32 cellular contexts compared by ENCODE assay signal in the genomic region with DNA sequence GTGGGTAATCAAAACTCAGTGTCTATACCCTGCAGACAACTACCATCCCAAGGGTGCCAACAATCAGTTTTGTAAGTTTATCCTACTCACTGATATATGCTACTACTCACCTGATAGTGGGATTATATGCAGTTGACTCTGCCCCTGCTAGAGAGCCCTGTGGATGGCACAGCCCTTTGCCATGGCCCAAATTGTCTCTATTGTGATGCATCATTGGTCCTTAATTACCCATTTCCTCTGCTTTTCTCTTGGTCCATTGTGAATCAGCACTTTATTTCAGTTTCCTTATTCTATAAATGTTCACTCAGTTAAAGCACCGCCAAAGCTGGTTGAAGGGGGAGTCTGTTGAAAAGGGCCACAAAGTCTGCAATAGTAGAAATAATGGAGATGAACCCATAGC. TPM values are rescaled to one million over a fixed set of nuclear protein-coding genes. Genes with fewer than 3 reads are reported as not detected.
"Had no signal": no experiment of that assay in that cellular context is flagged by ENCODE, and none has a peak within 500 bp of the region (broad histone marks: within the 10 kb centered on the region; RNA-seq: fewer than 3 reads in every experiment).

No MANE protein-coding gene starts in this region.

- H3K4me3 Mint-ChIP-seq: activated naive CD4-positive, alpha-beta T cell treated with anti-CD3 and anti-CD28 coated beads for 36 hours; activated naive CD8-positive, alpha-beta T cell treated with anti-CD3 and anti-CD28 coated beads, Interleukin-2, amount 10 ng/mL, durations not matched to agents 7 days and 5 days; activated T-cell treated with anti-CD3 and anti-CD28 coated beads, Interleukin-2, amount 50 U/mL, for 4 hours; central memory CD8-positive, alpha-beta T cell; effector memory CD8-positive, alpha-beta T cell; immature natural killer cell; naive thymus-derived CD4-positive, alpha-beta T cell; neural crest cell; stimulated activated effector memory CD8-positive, alpha-beta T cell treated with anti-CD3 and anti-CD28 coated beads, Interleukin-12 subunit alpha, Interleukin-12 subunit beta, amount 100 ng/mL, for 72 hours; stimulated activated naive CD8-positive, alpha-beta T cell treated with anti-CD3 and anti-CD28 coated beads, Interleukin-15, amount 100 ng/mL, for 72 hours had no signal

- H3K9me3 Mint-ChIP-seq: activated naive CD4-positive, alpha-beta T cell treated with anti-CD3 and anti-CD28 coated beads for 36 hours; activated T-cell treated with anti-CD3 and anti-CD28 coated beads, Interleukin-2, amount 50 U/mL, for 4 hours; activated T-helper 2 cell treated with anti-CD3 and anti-CD28 coated beads, Interferon-gamma antibody, Interleukin-2, Interleukin-4, amounts not matched to agents 10 μg/mL and 5 μg/mL and 100 μg/mL, durations not matched to agents 14 hours and 24 hours and 36 hours; central memory CD8-positive, alpha-beta T cell; effector memory CD8-positive, alpha-beta T cell; immature natural killer cell; naive thymus-derived CD4-positive, alpha-beta T cell; stimulated activated effector memory CD8-positive, alpha-beta T cell treated with anti-CD3 and anti-CD28 coated beads, Interleukin-12 subunit alpha, Interleukin-12 subunit beta, amount 100 ng/mL, for 72 hours; stimulated activated naive CD8-positive, alpha-beta T cell treated with anti-CD3 and anti-CD28 coated beads, Interleukin-15, amount 100 ng/mL, for 72 hours had no signal

- H3K4me1 ChIP-seq: breast epithelium, colonic mucosa, gastrocnemius medialis, lower lobe of right lung, right lobe of liver, tibial artery had no signal

- DNase-seq: activated CD4-positive, alpha-beta T cell treated with anti-CD3 and anti-CD28 coated beads for 4 hours; activated CD4-positive, alpha-beta T cell treated with anti-CD3 and anti-CD28 coated beads, Interleukin-2, amount 50 U/mL, for 48 hours; activated CD4-positive, CD25-positive, alpha-beta regulatory T cell; activated CD8-positive, alpha-beta memory T cell treated with anti-CD3 and anti-CD28 coated beads, Interleukin-2, amount 50 U/mL, for 48 hours; activated naive CD4-positive, alpha-beta T cell treated with anti-CD3 and anti-CD28 coated beads for 36 hours; activated naive CD8-positive, alpha-beta T cell treated with anti-CD3 and anti-CD28 coated beads, Interleukin-2, amount 10 ng/mL, durations not matched to agents 7 days and 5 days; activated T-cell treated with anti-CD3 and anti-CD28 coated beads, Interleukin-2, amount 50 U/mL, for 4 hours; amniotic stem cell; colonic mucosa; dorsolateral prefrontal cortex; effector memory CD8-positive, alpha-beta T cell; esophagus squamous epithelium; gastrocnemius medialis; hippocampal formation; immature natural killer cell; lower lobe of right lung; naive thymus-derived CD4-positive, alpha-beta T cell; occipital lobe; right lobe of liver; stimulated activated CD4-positive, alpha-beta T cell treated with anti-CD3 and anti-CD28 coated beads, Interleukin-1b, Interleukin-23, amount 100 ng/mL, for 48 hours; stimulated activated naive CD8-positive, alpha-beta T cell treated with anti-CD3 and anti-CD28 coated beads, Interleukin-15, amount 100 ng/mL, for 72 hours; T-helper 9 cell; tibial artery had no signal

- H3K27me3 Mint-ChIP-seq: central memory CD8-positive, alpha-beta T cell; stimulated activated naive CD8-positive, alpha-beta T cell treated with anti-CD3 and anti-CD28 coated beads, Interleukin-15, amount 100 ng/mL, for 72 hours had no signal

- H3K4me1 Mint-ChIP-seq: neural crest cell had no signal

- H3K27me3 ChIP-seq: breast epithelium, colonic mucosa, dorsolateral prefrontal cortex, esophagus squamous epithelium, right lobe of liver, tibial artery had no signal

- H3K27ac ChIP-seq: breast epithelium, colonic mucosa, esophagus squamous epithelium, gastrocnemius medialis, lower lobe of right lung, right lobe of liver, skin epidermis, tibial artery had no signal

- H3K36me3 Mint-ChIP-seq: activated naive CD8-positive, alpha-beta T cell treated with anti-CD3 and anti-CD28 coated beads, Interleukin-2, amount 10 ng/mL, durations not matched to agents 7 days and 5 days; immature natural killer cell; stimulated activated effector memory CD8-positive, alpha-beta T cell treated with anti-CD3 and anti-CD28 coated beads, Interleukin-12 subunit alpha, Interleukin-12 subunit beta, amount 100 ng/mL, for 72 hours had no signal

- H3K36me3 ChIP-seq: breast epithelium, colonic mucosa, esophagus squamous epithelium, gastrocnemius medialis, lower lobe of right lung, right lobe of liver, tibial artery had no signal

- H3K27ac Mint-ChIP-seq: activated naive CD4-positive, alpha-beta T cell treated with anti-CD3 and anti-CD28 coated beads for 36 hours; activated naive CD8-positive, alpha-beta T cell treated with anti-CD3 and anti-CD28 coated beads, Interleukin-2, amount 10 ng/mL, durations not matched to agents 7 days and 5 days; activated T-helper 2 cell treated with anti-CD3 and anti-CD28 coated beads, Interferon-gamma antibody, Interleukin-2, Interleukin-4, amounts not matched to agents 10 μg/mL and 5 μg/mL and 100 μg/mL, durations not matched to agents 14 hours and 24 hours and 36 hours; effector memory CD8-positive, alpha-beta T cell; immature natural killer cell; stimulated activated effector memory CD8-positive, alpha-beta T cell treated with anti-CD3 and anti-CD28 coated beads, Interleukin-12 subunit alpha, Interleukin-12 subunit beta, amount 100 ng/mL, for 72 hours; stimulated activated naive CD8-positive, alpha-beta T cell treated with anti-CD3 and anti-CD28 coated beads, Interleukin-15, amount 100 ng/mL, for 72 hours had no signal

- ATAC-seq: activated T-cell treated with anti-CD3 and anti-CD28 coated beads, Interleukin-2, amount 50 U/mL, for 4 hours; effector memory CD8-positive, alpha-beta T cell; gastrocnemius medialis; left lobe of liver; lower lobe of right lung; naive thymus-derived CD4-positive, alpha-beta T cell; right lobe of liver; stimulated activated effector memory CD8-positive, alpha-beta T cell treated with anti-CD3 and anti-CD28 coated beads, Interleukin-12 subunit alpha, Interleukin-12 subunit beta, amount 100 ng/mL, for 72 hours; stimulated activated naive CD8-positive, alpha-beta T cell treated with anti-CD3 and anti-CD28 coated beads, Interleukin-15, amount 100 ng/mL, for 72 hours had no signal

- H3K9me3 ChIP-seq: breast epithelium, colonic mucosa, esophagus squamous epithelium, gastrocnemius medialis, lower lobe of right lung, right lobe of liver, tibial artery had no signal

- H3K4me3 ChIP-seq: breast epithelium, colonic mucosa, dorsolateral prefrontal cortex, esophagus squamous epithelium, gastrocnemius medialis, lower lobe of right lung, right lobe of liver, skin epidermis, tibial artery had no signal

RNA-seq across cellular contexts. Expression of a gene that starts 42.3 kb away (rescaled TPM):
- total RNA-seq: activated naive CD4-positive, alpha-beta T cell treated with anti-CD3 and anti-CD28 coated beads for 36 hours; left lobe of liver; right lobe of liver had no signal

RNA-seq across cellular contexts. Expression of a gene that starts 57.2 kb away (rescaled TPM):
- total RNA-seq: activated CD8-positive, alpha-beta memory T cell treated with anti-CD3 and anti-CD28 coated beads for 36 hours; activated naive CD4-positive, alpha-beta T cell treated with anti-CD3 and anti-CD28 coated beads for 36 hours; activated naive CD8-positive, alpha-beta T cell treated with anti-CD3 and anti-CD28 coated beads, Interleukin-2, amount 10 ng/mL, durations not matched to agents 7 days and 5 days; activated T-cell treated with anti-CD3 and anti-CD28 coated beads, Interleukin-2, amount 50 U/mL, for 4 hours; esophagus squamous epithelium; kidney epithelial cell; left lobe of liver; neural crest cell; occipital lobe had no signal
